Comparison of ENCODE assay signal across 8 cellular contexts in the genomic region with DNA sequence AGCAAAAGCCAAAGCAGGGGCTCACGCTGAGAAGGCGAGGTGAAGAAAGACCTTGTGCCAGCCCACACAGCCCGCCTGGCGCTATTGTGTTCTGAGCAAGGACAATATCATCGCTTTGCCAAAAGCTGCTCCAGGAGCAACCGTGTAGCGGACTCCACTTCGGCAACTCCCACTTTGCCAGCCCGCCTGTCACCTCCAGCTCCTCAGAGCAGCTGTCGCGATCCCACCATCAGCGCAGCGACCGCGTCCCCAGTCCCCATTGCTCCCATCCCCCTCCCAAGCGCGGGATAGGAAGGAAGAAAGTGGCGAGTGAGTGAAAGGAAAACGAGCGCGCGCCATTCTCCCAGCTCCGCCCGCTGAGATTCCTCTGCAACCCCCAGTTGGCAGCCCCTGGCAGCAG. TPM values are rescaled to one million over a fixed set of nuclear protein-coding genes. Genes with fewer than 3 reads are reported as not detected.
DNase-seq lines count a peak whose midpoint lies in the region; ATAC-seq and TF ChIP-seq lines count a peak whose summit lies in the region.

No MANE protein-coding gene starts in this region.

- 0 to 1% methylated on average over 13 to 15 of the region's 24 CpGs for WGBS in body of pancreas, 2 donors

- peak; percentile 51 for ATAC-seq in body of pancreas
- ATAC-seq in gastrocnemius medialis: peak; percentile 26 to 53
- no peak for ATAC-seq in GM21737 (IDR thresholded peaks at IDR 0.05; ENCODE audit: unreplicated experiment)
- no peak for ATAC-seq in HG03457 (IDR thresholded peaks at IDR 0.05; ENCODE audit: unreplicated experiment)

- TF ChIP-seq POLR2A in body of pancreas (IDR thresholded peaks at IDR 0.05) (no peak), gastrocnemius medialis (IDR thresholded peaks at IDR 0.05) (no peak)

- H3K36me3 ChIP-seq in BE2C (no peaks in the 10 kb centered on the region), H7 (replicated peaks; ENCODE audit: control insufficient read depth, insufficient read depth, low read length) (no peaks in the 10 kb centered on the region), SJCRH30 (no peaks in the 10 kb centered on the region; the same call in 1 of the 2 replicates), body of pancreas (replicated peaks in 1 of 2; ENCODE audit: insufficient read depth in 1 of 2, low read depth in 2 of 2) (no peaks in the 10 kb centered on the region), gastrocnemius medialis (no peaks in the 10 kb centered on the region)

- H3K4me3 ChIP-seq in BE2C (ENCODE audit: low read depth, low read length) (peak overlapping the region; percentile 77), H7 (ENCODE audit: insufficient read depth, low read depth, low read length) (peak overlapping the region; percentile 66), SJCRH30 (peak overlapping the region; percentile 79), body of pancreas (peak overlapping the region in 1 of 2 donors; percentile 56), gastrocnemius medialis (peak overlapping the region; percentile 49 to 73 (median 64))

- no peaks in the 10 kb centered on the region for H3K4me1 ChIP-seq in BE2C
- no peaks in the 10 kb centered on the region for H3K4me1 ChIP-seq in SJCRH30
- H3K4me1 ChIP-seq in body of pancreas: peaks cover 5% of the 10 kb centered on the region
- no peaks in the 10 kb centered on the region for H3K4me1 ChIP-seq in gastrocnemius medialis

- H3K27me3 ChIP-seq in BE2C: no peaks in the 10 kb centered on the region
- no peaks in the 10 kb centered on the region for H3K27me3 ChIP-seq in H7 (ENCODE audit: control insufficient read depth, insufficient read depth, low read length)
- H3K27me3 ChIP-seq in SJCRH30: no peaks in the 10 kb centered on the region
- H3K27me3 ChIP-seq in body of pancreas: no peaks in the 10 kb centered on the region
- H3K27me3 ChIP-seq in gastrocnemius medialis: no peaks in the 10 kb centered on the region

- DNase-seq in BE2C (peak; percentile 50), H7 (peak; percentile 47), SJCRH30 (peak; percentile 73 to 76), body of pancreas (peak; percentile 13 to 44 (median 26)), iPS-NIHi11 (ENCODE audit: low spot score) (peak; percentile 17), gastrocnemius medialis (no peak)

- H3K9me3 ChIP-seq in BE2C (no peaks in the 10 kb centered on the region), SJCRH30 (replicated peaks) (no peaks in the 10 kb centered on the region), body of pancreas (no peaks in the 10 kb centered on the region), gastrocnemius medialis (peaks cover 0 to 5% (median 0%) of the 10 kb centered on the region in 3 donors)

- H3K27ac ChIP-seq in SJCRH30 (peak overlapping the region; percentile 71), body of pancreas (peak overlapping the region in 1 of 4 donors; percentile 25), gastrocnemius medialis (peak overlapping the region in 1 of 4 donors; percentile 20)

- in situ Hi-C loops in gastrocnemius medialis (cut with MboI; ENCODE audit: low sequenced_read_pairs in 4 of 4): no loop called here

- intact Hi-C loops in body of pancreas (cut with DNase I) (no loop called here), gastrocnemius medialis (cut with DNase I; ENCODE audit: low total_unique reads) (no loop called here)

- TF ChIP-seq CTCF in BE2C (IDR thresholded peaks at IDR 0.05; ENCODE audit: low read depth, low read length) (no peak), body of pancreas (IDR thresholded peaks at IDR 0.05) (no peak), gastrocnemius medialis (IDR thresholded peaks at IDR 0.05 in 4 of 5, conservative IDR thresholded peaks at IDR 0.05 in 1 of 5) (no peak)

RNA-seq across cellular contexts. Expression of a gene that starts 0.8 kb away (rescaled TPM):
- polyA plus RNA-seq in BE2C (2012; ENCODE audit: insufficient read depth, insufficient read length, low read depth): 10.0 TPM
- total RNA-seq in H7 (2014; rRNA removed; shearing (Covaris generic)): 23.6 and 31.1 TPM in 2 replicates
- total RNA-seq in SJCRH30 (2014; rRNA removed; shearing (Covaris generic)): 25.1 and 26.9 TPM in 2 replicates
- 1 to 10 TPM; 4.6 to 6.2 TPM for total RNA-seq in body of pancreas
- total RNA-seq in gastrocnemius medialis: 1 to 10 TPM in 3 of 4 donors, under 1 TPM in 1; 0.70 to 3.9 (median 2.7) TPM

RNA-seq across cellular contexts. Expression of a gene that starts 59.1 kb away (rescaled TPM):
- 0.71 TPM for polyA plus RNA-seq in BE2C (2012; ENCODE audit: insufficient read depth, insufficient read length, low read depth)
- total RNA-seq in H7 (2014; rRNA removed; shearing (Covaris generic)): 0.59 and 0.92 TPM in 2 replicates
- 0.03 TPM in 1 of 2 replicates, not detected in the other for total RNA-seq in SJCRH30 (2014; rRNA removed; shearing (Covaris generic))
- total RNA-seq in body of pancreas: 1 to 10 TPM in 1 of 2 donors, under 1 TPM in 1; 0.78 to 1.6 TPM
- under 1 TPM; 0.10 to 0.19 (median 0.14) TPM for total RNA-seq in gastrocnemius medialis

Comparison
In these comparisons a context has a peak if more than half of its experiments do, and no peak if none do; other contexts are left out.
1. DNase-seq: peak in BE2C (single experiment), H7 (single experiment), SJCRH30 (2 of 2), body of pancreas (4 of 4) and iPS-NIHi11 (single experiment); none in gastrocnemius medialis (0 of 2).
2. ATAC-seq: peak in body of pancreas (single experiment) and gastrocnemius medialis (2 of 2); none in GM21737 (single experiment) and HG03457 (single experiment).